In genomic region chr2:112764071-112765044, GRCh38 we compare ENCODE assay signal across 7 cellular contexts. TPM values are rescaled to one million over a fixed set of nuclear protein-coding genes. Genes with fewer than 3 reads are reported as not detected.
DNase-seq lines count a peak whose midpoint lies in the region; ATAC-seq and TF ChIP-seq lines count a peak whose summit lies in the region.

TSS of gene CKAP2L (minus strand) at chr2:112764609. CDS start at chr2:112764598, 11 bp downstream.

- peak within 1 kb of the TSS; percentile 90 for H3K4me2 ChIP-seq in hepatocyte

- ATAC-seq in GM18511 (IDR thresholded peaks at IDR 0.05; ENCODE audit: unreplicated experiment): peak; percentile 98
- peak; percentile 96 for ATAC-seq in HG03039 (IDR thresholded peaks at IDR 0.05; ENCODE audit: unreplicated experiment)

- no peaks in the 10 kb centered on the region for H3K36me3 ChIP-seq in hepatocyte (replicated peaks; ENCODE audit: insufficient read depth, low read depth)

- peak within 1 kb of the TSS; percentile 71 for H3K4me3 ChIP-seq in hepatocyte

- H3K79me2 ChIP-seq in hepatocyte: peaks cover 17% of the 10 kb centered on the region

- no peaks in the 10 kb centered on the region for H3K4me1 ChIP-seq in hepatocyte (ENCODE audit: insufficient read depth)

- no peaks in the 10 kb centered on the region for H3K27me3 ChIP-seq in hepatocyte

- H3K9me3 ChIP-seq in hepatocyte (ENCODE audit: low read depth): no peaks in the 10 kb centered on the region

- peak within 1 kb of the TSS; percentile 22 for H3K27ac ChIP-seq in hepatocyte

- no peaks in the 10 kb centered on the region for H3K9me2 ChIP-seq in hepatocyte (replicated peaks; ENCODE audit: insufficient read depth)

- peak; percentile 97 to 99 for DNase-seq in NCI-H2081 (lab: John Stamatoyannopoulos, UW)
- peak; percentile 92 for DNase-seq in T-helper 9 cell
- DNase-seq in astrocyte of the hippocampus (ENCODE audit: low read depth, low spot score): peak; percentile 99
- peak; percentile 98 for DNase-seq in hepatocyte (ENCODE audit: low spot score)
- DNase-seq in renal cortical epithelial cell (ENCODE audit: low read depth): peak; percentile 96

- peak within 1 kb of the TSS; percentile 62 for H2AFZ ChIP-seq in hepatocyte

- under 1% methylated on average over 79 of the region's 79 CpGs for WGBS in hepatocyte (ENCODE audit: low lambda C conversion rate, missing lambda C conversion rate)

- H4K20me1 ChIP-seq in hepatocyte (ENCODE audit: insufficient read depth, poor library complexity, severe bottlenecking): no peaks in the 10 kb centered on the region

- TF ChIP-seq CTCF in hepatocyte (IDR thresholded peaks at IDR 0.05; ENCODE audit: poor library complexity): no peak

RNA-seq across cellular contexts. Expression of gene CKAP2L, which starts in this region (rescaled TPM):
- total RNA-seq in hepatocyte: 4.3 and 8.1 TPM in 2 replicates
- polyA plus RNA-seq in hepatocyte: 5.0 and 7.2 TPM in 2 replicates
- total RNA-seq in renal cortical epithelial cell: 0.40 and 4.2 TPM in 2 replicates

Comparison
In these comparisons a context has a peak if more than half of its experiments do, and no peak if none do; other contexts are left out.
1. Peak in every context shown above with its lines: DNase-seq, ATAC-seq, H3K4me3 ChIP-seq and H3K27ac ChIP-seq.